In genomic region chr1:161398900-161399256, GRCh38 we compare ENCODE assay signal across 8 cellular contexts. TPM values are rescaled to one million over a fixed set of nuclear protein-coding genes. Genes with fewer than 3 reads are reported as not detected.
A peak's percentile ranks its signal among the peaks of the same experiment; 100 is the strongest.
DNase-seq lines count a peak whose midpoint lies in the region; ATAC-seq and TF ChIP-seq lines count a peak whose summit lies in the region.

No MANE protein-coding gene starts in this region.

- no peaks in the 10 kb centered on the region for H3K36me3 ChIP-seq in right atrium auricular region
- H3K36me3 ChIP-seq in spleen = no peaks in the 10 kb centered on the region

- H3K4me1 Mint-ChIP-seq in H9 (peaks cover 11 to 15% of the 10 kb centered on the region in 2 experiments), WTC11 (peaks cover 13% of the 10 kb centered on the region)

- peak overlapping the region; percentile 79 to 80 for H3K4me3 ChIP-seq in right atrium auricular region
- H3K4me3 ChIP-seq in spleen = peak overlapping the region; percentile 55 to 90 (median 66)

- H3K14ac ChIP-seq in H9 (ENCODE audit: insufficient read depth, low read length) = peak overlapping the region; percentile 59; the same call in 1 of the 2 replicates

- CTCF ChIA-PET in WTC11 (lab: Charles Lee) = no interaction called here

- H3K9ac ChIP-seq in H9 (ENCODE audit: extremely low read depth, insufficient read length, low read length) = peak overlapping the region; percentile 73

- H3K36me3 Mint-ChIP-seq in H9 (ENCODE audit: insufficient read depth in 1 of 3, low read depth in 3 of 3) = no peaks in the 10 kb centered on the region; a peak in 1 of 7 replicates
- no peaks in the 10 kb centered on the region for H3K36me3 Mint-ChIP-seq in WTC11

- no peak overlapping the region for H2BK5ac ChIP-seq in H9 (ENCODE audit: insufficient read length, low read length)

- H3K9me3 Mint-ChIP-seq in H9 (peaks cover 0 to 4% of the 10 kb centered on the region in 2 experiments; a peak in 2 of 5 replicates), WTC11 (0 out of 2 replicates have a peak, but pooled peaks cover 3% of the 10 kb centered on the region)

- no peak overlapping the region for H4K5ac ChIP-seq in H9 (ENCODE audit: insufficient read length, low read depth, low read length)

- H4K91ac ChIP-seq in H9 (ENCODE audit: insufficient read length, low read depth, low read length) = no peak overlapping the region

- peak overlapping the region; percentile 97 for H3K4me3 Mint-ChIP-seq in H9
- peak overlapping the region; percentile 95 for H3K4me3 Mint-ChIP-seq in WTC11

- peak overlapping the region; percentile 77 for H3K18ac ChIP-seq in H9 (ENCODE audit: insufficient read length, low read depth, low read length)

- no peaks in the 10 kb centered on the region for H3K4me1 ChIP-seq in H9 (ENCODE audit: insufficient read depth, low read length)
- peaks cover 0 to 8% of the 10 kb centered on the region in 2 donors for H3K4me1 ChIP-seq in right atrium auricular region
- peaks cover 0 to 29% (median 25%) of the 10 kb centered on the region in 6 donors for H3K4me1 ChIP-seq in spleen

- POLR2A ChIA-PET in WTC11 (lab: Charles Lee) = no interaction called here

- peak overlapping the region; percentile 57 for H3K27ac ChIP-seq in H9 (ENCODE audit: insufficient read length, low read depth, low read length)
- H3K27ac ChIP-seq in right atrium auricular region = peak overlapping the region; percentile 100
- peak overlapping the region; percentile 97 to 100 (median 100) for H3K27ac ChIP-seq in spleen

- H3K9me3 ChIP-seq in H9 (ENCODE audit: control insufficient read depth, low read depth, low read length) (no peaks in the 10 kb centered on the region), right atrium auricular region (no peaks in the 10 kb centered on the region), spleen (no peaks in the 10 kb centered on the region)

- H4K20me1 ChIP-seq in H9 (ENCODE audit: control insufficient read depth, insufficient read depth, insufficient read length) = no peaks in the 10 kb centered on the region

- H3K4ac ChIP-seq in H9 (ENCODE audit: low read depth, low read length) = no peak overlapping the region

- no peak for ATAC-seq in WTC11

- no peak overlapping the region for H4K8ac ChIP-seq in H9 (replicated peaks; ENCODE audit: insufficient read length, low read depth, low read length)

- H3K27ac Mint-ChIP-seq in H9 (peak overlapping the region; percentile 97 to 100 (median 99)), WTC11 (peak overlapping the region; percentile 100)

- no peak overlapping the region for H2BK120ac ChIP-seq in H9 (ENCODE audit: low read depth, low read length, poor library complexity, severe bottlenecking)

- H3T11ph ChIP-seq in H9 (ENCODE audit: low read length) = no peak overlapping the region

- no CpG with 5 or more reads among the region's 17 CpGs for WGBS in H9 (ENCODE audit: extremely low coverage, insufficient read length, low lambda C conversion rate)
- 8 to 20% (median 11%) methylated on average over 17 of the region's 17 CpGs for WGBS in spleen, 5 donors

- no peak overlapping the region for H2BK15ac ChIP-seq in H9 (ENCODE audit: low read depth, low read length)

- no peak overlapping the region for H3K23ac ChIP-seq in H9 (ENCODE audit: insufficient read length, low read depth, low read length)

- H2AFZ ChIP-seq in H9 (ENCODE audit: low read length) = peak overlapping the region; percentile 79

- H3K27me3 Mint-ChIP-seq in H9 (ENCODE audit: low read depth) = peaks cover 10% of the 10 kb centered on the region
- H3K27me3 Mint-ChIP-seq in WTC11 (ENCODE audit: low read depth) = peaks cover 11% of the 10 kb centered on the region; the same call in 1 of the 2 replicates

- DNase-seq in H9 (no peak), WTC11 (ENCODE audit: low spot score) (no peak), right atrium auricular region (ENCODE audit: low spot score) (no peak), spleen (no peak), midbrain (lab: John Stamatoyannopoulos, UW) (no peak), NCI-H2081 (lab: John Stamatoyannopoulos, UW) (no peak), head of caudate nucleus (no peak)
- no peak for DNase-seq in stimulated activated CD8-positive, alpha-beta memory T cell treated with anti-CD3 and anti-CD28 coated beads, Interleukin-4, amount 100 ng/mL, for 48 hours

- no peaks in the 10 kb centered on the region for H3K27me3 ChIP-seq in H9 (ENCODE audit: insufficient read depth, low read length)
- H3K27me3 ChIP-seq in right atrium auricular region = no peaks in the 10 kb centered on the region
- peaks cover 0 to 1% (median 0%) of the 10 kb centered on the region in 7 donors for H3K27me3 ChIP-seq in spleen (replicated peaks in 1 of 7)

- H3K4me2 ChIP-seq in H9 (ENCODE audit: insufficient read depth, insufficient read length, low read length) = peak overlapping the region; percentile 57

- TF ChIP-seq CTCF in H9 (conservative IDR thresholded peaks at IDR 0.05) = no peak
- TF ChIP-seq CTCF in WTC11 (IDR thresholded peaks at IDR 0.05) = no peak
- TF ChIP-seq CTCF in right atrium auricular region (IDR thresholded peaks at IDR 0.05) = no peak
- TF ChIP-seq CTCF in spleen (IDR thresholded peaks at IDR 0.05 in 8 of 11, conservative IDR thresholded peaks at IDR 0.05 in 3 of 11) = no peak

- intact Hi-C loops in spleen (cut with DNase I; ENCODE audit: low total_unique reads) = no loop called here
- intact Hi-C loops in head of caudate nucleus (cut with DNase I) = no loop called here

- H2BK20ac ChIP-seq in H9 (ENCODE audit: low read depth, low read length, poor library complexity, severe bottlenecking) = no peak overlapping the region

- no peaks in the 10 kb centered on the region for H3K79me1 ChIP-seq in H9 (ENCODE audit: insufficient read depth, low read depth, low read length, poor library complexity, severe bottlenecking)

- peaks cover 5% of the 10 kb centered on the region for H3K23me2 ChIP-seq in H9 (ENCODE audit: insufficient read length, low read depth, low read length, poor library complexity, severe bottlenecking)

- TF ChIP-seq POLR2A in spleen (IDR thresholded peaks at IDR 0.05) = no peak

- no peak overlapping the region for H3K56ac ChIP-seq in H9 (ENCODE audit: insufficient read length, low read depth, low read length)

- no peaks in the 10 kb centered on the region for H3K79me2 ChIP-seq in H9 (ENCODE audit: insufficient read depth, low read length)

- H2AK5ac ChIP-seq in H9 (ENCODE audit: insufficient read length, low read length) = no peak overlapping the region

- H2BK12ac ChIP-seq in H9 (ENCODE audit: insufficient read length, low read depth, low read length) = no peak overlapping the region

TF ChIP-seq in WTC11, 78 proteins besides CTCF, POLR2A, EP300 and RAD21 (continues in another document):
- TF ChIP-seq SMAD3 (CRISPR knock-in tag; IDR thresholded peaks at IDR 0.05; ENCODE audit: borderline replicate concordance) (no peak), TEAD4 (CRISPR knock-in tag; IDR thresholded peaks at IDR 0.05) (no peak), E2F5 (CRISPR knock-in tag; IDR thresholded peaks at IDR 0.05) (no peak), RORB (CRISPR knock-in tag; IDR thresholded peaks at IDR 0.05) (no peak), ZNF532 (CRISPR knock-in tag; IDR thresholded peaks at IDR 0.05; ENCODE audit: borderline replicate concordance) (no peak)

RNA-seq across cellular contexts. Expression of gene CFAP126, which starts 31.2 kb away (rescaled TPM):
- total RNA-seq in H9 (2021) (not detected in 2 replicates), WTC11 (2021) (not detected in 3 replicates), right atrium auricular region (not detected), spleen (not detected)
- polyA plus RNA-seq in spleen = not detected
